13 cellular contexts compared by ENCODE assay signal in the genomic region with DNA sequence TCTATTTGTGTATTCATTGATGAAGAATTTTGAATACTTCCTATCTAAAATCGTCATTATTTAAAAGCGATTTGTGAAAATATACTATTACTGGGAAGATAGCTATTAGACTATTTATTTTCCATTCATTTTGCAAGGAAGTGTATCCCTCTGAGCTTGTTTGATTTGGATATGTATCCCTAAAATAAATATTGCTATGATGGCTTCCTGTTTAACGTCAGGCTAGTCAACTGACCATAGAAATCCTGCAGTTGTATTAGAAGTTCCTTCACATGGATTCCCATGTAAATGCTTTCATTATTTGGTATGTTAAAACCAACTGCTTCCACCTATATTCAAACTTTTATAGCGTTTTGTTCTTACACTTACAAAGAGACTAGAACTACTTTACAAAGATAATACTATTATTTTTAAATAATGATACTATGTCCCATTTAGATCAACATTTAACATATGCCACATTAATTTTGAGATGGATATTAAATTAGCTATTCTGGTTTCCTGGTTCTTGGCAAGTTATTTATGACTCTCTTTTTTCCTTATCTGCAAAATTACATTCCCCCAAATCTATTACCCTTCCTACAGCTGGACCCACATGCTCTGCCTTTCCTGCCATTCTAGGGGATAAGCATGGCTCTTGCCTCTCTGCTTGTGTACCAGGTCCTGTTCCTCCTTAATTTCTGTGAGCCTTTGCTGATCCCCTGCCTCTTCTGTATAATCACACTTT. TPM values are rescaled to one million over a fixed set of nuclear protein-coding genes. Genes with fewer than 3 reads are reported as not detected.
DNase-seq lines count a peak whose midpoint lies in the region; ATAC-seq and TF ChIP-seq lines count a peak whose summit lies in the region.
"Had no signal": no experiment of that assay in that cellular context is flagged by ENCODE, and none has a peak within 500 bp of the region (broad histone marks: within the 10 kb centered on the region; RNA-seq: fewer than 3 reads in every experiment).

No MANE protein-coding gene starts in this region.

- H4K91ac ChIP-seq in IMR-90 (ENCODE audit: insufficient read depth, low read depth, low read length), result peak overlapping the region; percentile 87

- BruUV-seq in IMR-90 (replicated peaks; lab: Mats Ljungman, UMichigan) (no TSS peak), Panc1 (replicated peaks; lab: Mats Ljungman, UMichigan) (no TSS peak)

- peaks cover 0 to 17% of the 10 kb centered on the region in 2 experiments; a peak in 2 of 4 replicates for H3K79me1 ChIP-seq in IMR-90 (ENCODE audit: low read depth in 1 of 2, low read length in 2 of 2)

- H4K5ac ChIP-seq in IMR-90 (ENCODE audit: low read depth, low read length), result peak overlapping the region; percentile 100

- H3K4me3 ChIP-seq in IMR-90 (ENCODE audit: insufficient read depth, low read depth, low read length), result no peak overlapping the region
- no peak overlapping the region for H3K4me3 ChIP-seq in Panc1 (ENCODE audit: low read depth in 2 of 2, low read length in 2 of 2)
- no peak overlapping the region for H3K4me3 ChIP-seq in thoracic aorta
- H3K4me3 ChIP-seq: HAP-1 had no signal

- CTCF ChIA-PET in IMR-90 (lab: Yijun Ruan, JAX) (interaction anchor here (0.9 to 1.6 kb wide), 3 partner anchors 19 to 28 kb away, joined by 3 to 5 read pairs (median 3); a partner anchor contains a TSS), Panc1 (lab: Charles Lee) (no interaction called here)

- intact Hi-C loops in IMR-90 (cut with micrococcal nuclease) (no loop called here), Panc1 (cut with micrococcal nuclease; ENCODE audit: unreplicated experiment) (no loop called here)

- TF ChIP-seq CTCF in IMR-90 (conservative IDR thresholded peaks at IDR 0.05; ENCODE audit: low read depth, low read length), result no peak
- TF ChIP-seq CTCF in Panc1 (IDR thresholded peaks at IDR 0.05), result no peak
- TF ChIP-seq CTCF in thoracic aorta (IDR thresholded peaks at IDR 0.05), result no peak

- H3K14ac ChIP-seq in IMR-90 (replicated peaks; ENCODE audit: low read depth, low read length), result peak overlapping the region; percentile 97

- in situ Hi-C loops in IMR-90 (cut with MboI; ENCODE audit: low sequenced_read_pairs), result no loop called here
- in situ Hi-C loops in Panc1 (cut with HindIII; ENCODE audit: low pct_unique_long_range_greater_than_20kb, low sequenced_read_pairs), result no loop called here

- peaks cover 17% of the 10 kb centered on the region for H3K4me1 ChIP-seq in IMR-90 (ENCODE audit: control insufficient read depth, insufficient read depth, low read length)
- H3K4me1 ChIP-seq in Panc1 (ENCODE audit: control insufficient read depth, insufficient read depth, low read length), result peaks cover 22% of the 10 kb centered on the region
- peaks cover 26 to 47% of the 10 kb centered on the region in 2 donors for H3K4me1 ChIP-seq in thoracic aorta (ENCODE audit: control insufficient read depth in 1 of 2, low read depth in 2 of 2)

- H3K9me1 ChIP-seq in IMR-90 (ENCODE audit: insufficient read depth, low read length), result peaks cover 5% of the 10 kb centered on the region; the same call in 1 of the 2 replicates

- H3K9me3 ChIP-seq in IMR-90 (ENCODE audit: control insufficient read depth, insufficient read depth, low read length) (no peaks in the 10 kb centered on the region), Panc1 (ENCODE audit: control insufficient read depth, insufficient read depth, low read depth, low read length) (no peaks in the 10 kb centered on the region), thoracic aorta (no peaks in the 10 kb centered on the region)
- H3K9me3 ChIP-seq: HAP-1 had no signal

- peak overlapping the region; percentile 36 to 86; a peak in 3 of 4 replicates for H4K8ac ChIP-seq in IMR-90 (ENCODE audit: low read depth in 2 of 2, low read length in 2 of 2)

- H3K4me2 ChIP-seq in IMR-90 (ENCODE audit: low read depth, low read length), result peak overlapping the region; percentile 68

- H2BK120ac ChIP-seq in IMR-90 (ENCODE audit: low read depth, low read length), result peak overlapping the region; percentile 99

- H2BK15ac ChIP-seq in IMR-90 (ENCODE audit: low read depth, low read length), result peak overlapping the region; percentile 46; the same call in 1 of the 3 replicates

- H3K4ac ChIP-seq in IMR-90 (ENCODE audit: low read depth, low read length), result peak overlapping the region; percentile 99

- no peak overlapping the region for H2AK9ac ChIP-seq in IMR-90 (replicated peaks; ENCODE audit: low read depth, low read length, poor library complexity)

- peak overlapping the region; percentile 84 for H3K56ac ChIP-seq in IMR-90 (ENCODE audit: extremely low read depth, insufficient read depth, low read length)

- peak overlapping the region; percentile 100 for H2BK5ac ChIP-seq in IMR-90 (ENCODE audit: low read depth, low read length, poor library complexity, severe bottlenecking)

- H3K36me3 ChIP-seq in IMR-90 (ENCODE audit: control insufficient read depth, insufficient read depth, low read length), result no peaks in the 10 kb centered on the region
- H3K36me3 ChIP-seq in Panc1 (ENCODE audit: control insufficient read depth, insufficient read depth, low read length), result no peaks in the 10 kb centered on the region
- no peaks in the 10 kb centered on the region for H3K36me3 ChIP-seq in thoracic aorta
- H3K36me3 ChIP-seq: HAP-1 had no signal

- dilution Hi-C loops in IMR-90 (cut with HindIII; ENCODE audit: low sequenced_read_pairs, unreplicated experiment), result no loop called here

- H3K18ac ChIP-seq in IMR-90 (ENCODE audit: low read depth, low read length), result peak overlapping the region; percentile 100

- H4K20me1 ChIP-seq in IMR-90 (ENCODE audit: insufficient read depth, low read length), result no peaks in the 10 kb centered on the region

- H3K27ac ChIP-seq in IMR-90 (ENCODE audit: insufficient read depth, low read length) (peak overlapping the region; percentile 96; the same call in 1 of the 2 replicates), Panc1 (ENCODE audit: low read length) (peak overlapping the region; percentile 91), thoracic aorta (peak overlapping the region; percentile 58 to 73)

- peak overlapping the region; percentile 91 for H3K23ac ChIP-seq in IMR-90 (ENCODE audit: low read depth, low read length)

- peak overlapping the region; percentile 40 for H3K9ac ChIP-seq in IMR-90 (ENCODE audit: low read depth, low read length)

- ATAC-seq in IMR-90 (ENCODE audit: low read depth) (peak; percentile 25; the same call in 1 of the 2 replicates), Panc1 (no peak), thoracic aorta (ENCODE audit: insufficient number of reproducible peaks, low FRiP score, low read depth) (no peak)
- ATAC-seq: HepG2 had no signal

- DNase-seq in IMR-90, result peak; percentile 76
- DNase-seq in Panc1 (ENCODE audit: low read depth, low spot score), result no peak
- peak; percentile 3 for DNase-seq in dermis blood vessel endothelial cell
- DNase-seq in thoracic aorta (ENCODE audit: low spot score), result no peak
- no peak for DNase-seq in amygdala (lab: John Stamatoyannopoulos, UW)
- no peak for DNase-seq in D341Med (ENCODE audit: low spot score)
- DNase-seq in activated gamma-delta T cell treated with Interleukin-2 at 50 U/mL for 16 hours, result no peak
- no peak for DNase-seq in NCI-H2081 treated with DMSO at 0.1 percent for 48 hours (lab: John Stamatoyannopoulos, UW)
- DNase-seq: CD4-positive, alpha-beta memory T cell; DMS153; GF-D8 had no signal

- no peak for TF ChIP-seq RAD21 in IMR-90 (IDR thresholded peaks at IDR 0.05; ENCODE audit: low read length)

- peak overlapping the region; percentile 90 for H2AK5ac ChIP-seq in IMR-90 (ENCODE audit: low read depth, low read length)

- POLR2A ChIA-PET in IMR-90 (lab: Charles Lee; ENCODE audit: unreplicated experiment) (interaction anchor here (0.9 to 4.0 kb wide), 3 partner anchors 27 to 79 kb away, joined by 4 to 24 read pairs (median 20); a partner anchor contains a TSS), Panc1 (lab: Charles Lee) (no interaction called here)

- no peak for TF ChIP-seq POLR2A in IMR-90 (IDR thresholded peaks at IDR 0.05; ENCODE audit: low read depth, low read length)

- peak overlapping the region; percentile 100 for H2BK20ac ChIP-seq in IMR-90 (ENCODE audit: low read depth, low read length)

- no CpG with 5 or more reads among the region's 4 CpGs for WGBS in IMR-90 (ENCODE audit: extremely low coverage in 2 of 2, insufficient read length in 1 of 2), 2 experiments

- peak overlapping the region; percentile 65 for H2AFZ ChIP-seq in IMR-90 (replicated peaks; ENCODE audit: low read length, poor library complexity)

- H3K27me3 ChIP-seq in IMR-90 (ENCODE audit: control insufficient read depth, insufficient read depth, low read length) (no peaks in the 10 kb centered on the region), Panc1 (ENCODE audit: control insufficient read depth, insufficient read depth, low read length) (no peaks in the 10 kb centered on the region), thoracic aorta (replicated peaks; ENCODE audit: insufficient read depth) (no peaks in the 10 kb centered on the region)

TF ChIP-seq in IMR-90, 13 proteins besides CTCF, POLR2A, EP300 and RAD21 (continues in another document):
- no peak for TF ChIP-seq MAFK (IDR thresholded peaks at IDR 0.05; ENCODE audit: low read depth, low read length)
- no peak for TF ChIP-seq CHD1 (IDR thresholded peaks at IDR 0.05; ENCODE audit: low read depth, low read length)
- TF ChIP-seq MXI1 (IDR thresholded peaks at IDR 0.05; ENCODE audit: borderline replicate concordance, low read depth, low read length), result no peak
- no peak for TF ChIP-seq MAZ (IDR thresholded peaks at IDR 0.05; ENCODE audit: borderline replicate concordance, low read depth, low read length)
- no peak for TF ChIP-seq FOS (IDR thresholded peaks at IDR 0.05; ENCODE audit: low read depth, low read length)
- no peak for TF ChIP-seq CEBPB (IDR thresholded peaks at IDR 0.05; ENCODE audit: low read depth, low read length)
- TF ChIP-seq RCOR1 (IDR thresholded peaks at IDR 0.05; ENCODE audit: insufficient replicate concordance, low read length), result no peak
- TF ChIP-seq, protein P1, sequence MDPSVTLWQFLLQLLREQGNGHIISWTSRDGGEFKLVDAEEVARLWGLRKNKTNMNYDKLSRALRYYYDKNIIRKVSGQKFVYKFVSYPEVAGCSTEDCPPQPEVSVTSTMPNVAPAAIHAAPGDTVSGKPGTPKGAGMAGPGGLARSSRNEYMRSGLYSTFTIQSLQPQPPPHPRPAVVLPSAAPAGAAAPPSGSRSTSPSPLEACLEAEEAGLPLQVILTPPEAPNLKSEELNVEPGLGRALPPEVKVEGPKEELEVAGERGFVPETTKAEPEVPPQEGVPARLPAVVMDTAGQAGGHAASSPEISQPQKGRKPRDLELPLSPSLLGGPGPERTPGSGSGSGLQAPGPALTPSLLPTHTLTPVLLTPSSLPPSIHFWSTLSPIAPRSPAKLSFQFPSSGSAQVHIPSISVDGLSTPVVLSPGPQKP (IDR thresholded peaks at IDR 0.05; ENCODE audit: borderline replicate concordance, low read depth, low read length), result no peak

RNA-seq across cellular contexts. Expression of a gene that starts 26.7 kb away (rescaled TPM):
- total RNA-seq in IMR-90 (2012; rRNA removed), result 567 and 770 TPM in 2 replicates
- 71.5 and 101 TPM in 2 replicates for polyA plus RNA-seq in IMR-90 (2012; rRNA removed)
- 25.9 and 36.3 TPM in 2 replicates for polyA plus RNA-seq in IMR-90 (2012; cell fraction: cytosol; rRNA removed)
- 34.7 and 324 TPM in 2 replicates for polyA plus RNA-seq in IMR-90 (2012; cell fraction: nucleus; rRNA removed; ENCODE audit: low replicate concordance)
- 114 TPM for total RNA-seq in Panc1 (2021; ENCODE audit: unreplicated experiment)
- polyA plus RNA-seq in Panc1 (2012; ENCODE audit: insufficient read length), result 40.8 TPM
- total RNA-seq in dermis blood vessel endothelial cell, result 1.7 and 1.8 TPM in 2 replicates
- 100 to 1,000 TPM; 158 to 223 TPM for total RNA-seq in thoracic aorta

Comparison
In these comparisons a context has a peak if more than half of its experiments do, and no peak if none do; other contexts are left out.
1. DNase-seq: peak in IMR-90 (single experiment) and dermis blood vessel endothelial cell (single experiment); none in Panc1 (single experiment), thoracic aorta (single experiment), amygdala (0 of 56), D341Med (single experiment), activated gamma-delta T cell treated with Interleukin-2 at 50 U/mL for 16 hours (single experiment) and NCI-H2081 treated with DMSO at 0.1 percent for 48 hours (single experiment).
2. RNA of a gene that starts 26.7 kb away (total RNA-seq): 567 to 770 TPM in IMR-90, 158 to 223 TPM in thoracic aorta and 114 TPM in Panc1 (single experiment); 1.7 to 1.8 TPM in dermis blood vessel endothelial cell; every median in the first group is over 10 times any median in the second.
3. Peak in every context shown above with its lines, with median percentiles within 50 percentile points of each other: H3K27ac ChIP-seq.